In the genomic region with DNA sequence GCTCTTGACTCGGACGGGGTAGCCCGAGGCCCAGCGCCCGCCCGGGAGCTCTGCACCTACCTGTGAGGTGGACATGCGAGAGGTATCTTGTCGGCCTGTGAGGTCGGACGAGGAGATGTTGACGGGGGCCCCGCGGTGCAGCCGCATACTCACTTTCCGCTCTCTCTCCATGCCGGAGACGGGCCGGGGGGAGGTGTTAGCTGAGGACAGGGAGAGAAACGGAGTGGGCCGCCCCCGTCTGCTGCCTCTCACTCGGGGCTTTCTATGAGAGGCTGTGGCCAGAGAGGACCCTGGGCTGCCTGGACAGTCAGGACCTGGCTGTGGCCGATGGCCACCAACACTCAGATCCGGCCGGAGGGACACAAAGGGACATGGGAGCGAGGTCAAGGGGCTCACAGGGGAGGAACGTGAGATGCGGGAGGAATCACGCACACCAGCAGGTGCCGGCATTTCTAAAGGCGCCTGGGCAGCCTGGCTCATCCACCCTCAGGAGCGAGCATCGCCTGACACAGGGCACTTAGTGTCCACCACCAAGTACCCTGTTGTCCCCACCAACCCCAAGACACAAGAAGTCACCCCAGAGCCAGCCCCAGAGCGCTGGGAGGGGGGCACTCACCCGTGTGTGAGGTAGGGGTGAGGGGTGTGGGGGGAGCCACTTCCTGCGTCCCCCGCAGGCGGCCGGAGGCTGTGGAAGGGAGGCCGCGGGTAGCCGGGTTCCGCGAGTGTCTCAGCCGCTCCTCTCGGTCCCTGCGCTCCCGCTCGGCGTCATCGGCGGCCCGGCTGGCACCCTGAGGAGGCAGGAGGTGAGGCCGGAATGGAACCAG, we compare ENCODE assay signal across 19 cellular contexts. TPM values are rescaled to one million over a fixed set of nuclear protein-coding genes. Genes with fewer than 3 reads are reported as not detected.
DNase-seq lines count a peak whose midpoint lies in the region; ATAC-seq lines count a peak whose summit lies in the region.
"Had no signal": no experiment of that assay in that cellular context is flagged by ENCODE, and none has a peak within 500 bp of the region (broad histone marks: within the 10 kb centered on the region; RNA-seq: fewer than 3 reads in every experiment).

No MANE protein-coding gene starts in this region.

- DNase-seq in right cardiac atrium (peak; percentile 18 to 74 (median 60)), left cardiac atrium (no peak), immature natural killer cell (no peak), aorta (peak; percentile 47 to 66), C1 segment of cervical spinal cord (lab: John Stamatoyannopoulos, UW) (no peak), DMS 273 (lab: John Stamatoyannopoulos, UW; ENCODE audit: unreplicated experiment) (no peak)
- DNase-seq: activated CD4-positive, alpha-beta T cell treated with anti-CD3 and anti-CD28 coated beads for 36 hours; activated gamma-delta T cell treated with Interleukin-2 at 50 U/mL for 16 hours; DND-41; foreskin keratinocyte; IMR-90; mesenchymal stem cell; naive B cell; NCI-H1436 treated with DMSO at 0.1 percent for 48 hours; NCI-H524 treated with DMSO at 0.1 percent for 48 hours; thyroid gland had no signal

- H3K27me3 Mint-ChIP-seq in IgD-negative memory B cell (no peaks in the 10 kb centered on the region), immature natural killer cell (ENCODE audit: low read depth in 3 of 3) (peaks cover 23 to 84% (median 48%) of the 10 kb centered on the region in 3 donors)
- H3K27me3 Mint-ChIP-seq: activated CD4-positive, alpha-beta T cell treated with anti-CD3 and anti-CD28 coated beads for 36 hours; naive B cell had no signal

- ATAC-seq in right cardiac atrium (no peak), left cardiac atrium (no peak), aorta (ENCODE audit: low FRiP score) (no peak), HG02973 (IDR thresholded peaks at IDR 0.05; ENCODE audit: unreplicated experiment) (no peak)
- ATAC-seq: activated CD4-positive, alpha-beta T cell treated with anti-CD3 and anti-CD28 coated beads for 36 hours; foreskin keratinocyte had no signal

- intact Hi-C loops in right cardiac atrium (cut with DNase I): no loop called here
- intact Hi-C loops in left cardiac atrium (cut with DNase I): loop anchor here in 1 of 2 donors (10.0 kb wide), 1 partner anchor 46 kb away; no protein-coding TSS in a partner anchor
- intact Hi-C loops in aorta (cut with DNase I): no loop called here

- H3K27ac Mint-ChIP-seq in IgD-negative memory B cell (peak overlapping the region in 2 of 3 donors; percentile 35 to 81), immature natural killer cell (peak overlapping the region in 5 of 6 donors; percentile 7 to 91 (median 73))

- H3K4me1 ChIP-seq in right cardiac atrium (ENCODE audit: control insufficient read depth, insufficient read depth, low read length) (peaks cover 10% of the 10 kb centered on the region), aorta (ENCODE audit: control insufficient read depth in 1 of 2, insufficient read depth in 2 of 2, low read length in 2 of 2) (no peaks in the 10 kb centered on the region)

- H3K27me3 ChIP-seq in right cardiac atrium (ENCODE audit: control insufficient read depth, insufficient read depth) (no peaks in the 10 kb centered on the region), aorta (ENCODE audit: control insufficient read depth in 1 of 2, insufficient read depth in 2 of 2, low read length in 1 of 2) (no peaks in the 10 kb centered on the region)
- H3K27me3 ChIP-seq: foreskin keratinocyte, thyroid gland had no signal

- H3K4me3 ChIP-seq in right cardiac atrium (ENCODE audit: low read length) (no peak overlapping the region), aorta (ENCODE audit: low read length in 2 of 2) (no peak overlapping the region)
- H3K4me3 ChIP-seq: thyroid gland had no signal

- H3K9me3 Mint-ChIP-seq in IgD-negative memory B cell (no peaks in the 10 kb centered on the region), immature natural killer cell (no peaks in the 10 kb centered on the region)
- H3K9me3 Mint-ChIP-seq: naive B cell had no signal

- peaks cover 8 to 27% of the 10 kb centered on the region in 2 donors for H3K36me3 ChIP-seq in aorta (ENCODE audit: control insufficient read depth in 1 of 2, insufficient read depth in 2 of 2, low read length in 1 of 2)

- WGBS in right cardiac atrium: 91% methylated on average over 54 of the region's 54 CpGs
- 90 to 91% methylated on average over 51 to 54 of the region's 54 CpGs for WGBS in aorta, 2 donors

- peaks cover 6 to 18% (median 9%) of the 10 kb centered on the region in 3 donors for H3K4me1 Mint-ChIP-seq in IgD-negative memory B cell
- H3K4me1 Mint-ChIP-seq in immature natural killer cell: peaks cover 41 to 44% of the 10 kb centered on the region in 2 donors

- H3K4me3 Mint-ChIP-seq in IgD-negative memory B cell: no peak overlapping the region
- no peak overlapping the region for H3K4me3 Mint-ChIP-seq in immature natural killer cell
- H3K4me3 Mint-ChIP-seq: activated CD4-positive, alpha-beta T cell treated with anti-CD3 and anti-CD28 coated beads for 36 hours had no signal

- H3K27ac ChIP-seq in right cardiac atrium (ENCODE audit: low read length) (no peak overlapping the region), aorta (ENCODE audit: low read depth in 1 of 2, low read length in 2 of 2) (no peak overlapping the region)
- H3K27ac ChIP-seq: foreskin keratinocyte, parathyroid adenoma, thyroid gland had no signal

- H3K9me3 ChIP-seq in right cardiac atrium (ENCODE audit: control insufficient read depth, low read length) (no peaks in the 10 kb centered on the region), aorta (ENCODE audit: control insufficient read depth, low read length) (no peaks in the 10 kb centered on the region)
- H3K9me3 ChIP-seq: thyroid gland had no signal

- H3K36me3 Mint-ChIP-seq in IgD-negative memory B cell: peaks cover 8% of the 10 kb centered on the region
- peaks cover 22 to 49% (median 29%) of the 10 kb centered on the region in 3 donors for H3K36me3 Mint-ChIP-seq in immature natural killer cell

RNA-seq across cellular contexts. Expression of a gene that starts 20.2 kb away (rescaled TPM):
- total RNA-seq in right cardiac atrium: 10 to 100 TPM; 13.6 to 23.7 (median 18.0) TPM
- 18.8 TPM for polyA plus RNA-seq in right cardiac atrium
- 10 to 100 TPM; 18.4 to 35.7 TPM for total RNA-seq in left cardiac atrium
- 3.7 TPM for polyA plus RNA-seq in IgD-negative memory B cell
- polyA plus RNA-seq in immature natural killer cell: 10 to 100 TPM in 1 of 3 donors, 1 to 10 TPM in 2; 5.8 to 12.2 (median 6.8) TPM
- total RNA-seq in aorta: 10 to 100 TPM; 55.6 to 96.9 TPM
- 10 to 100 TPM in 1 of 2 donors, 1 to 10 TPM in 1; 7.6 to 20.3 TPM for polyA plus RNA-seq in aorta

RNA-seq across cellular contexts. Expression of a gene that starts 24.5 kb away (rescaled TPM):
- total RNA-seq in right cardiac atrium: 10 to 100 TPM; 68.8 to 81.7 (median 77.4) TPM
- polyA plus RNA-seq in right cardiac atrium: 61.7 TPM
- total RNA-seq in left cardiac atrium: 10 to 100 TPM; 63.6 to 88.2 TPM
- 78.3 TPM for polyA plus RNA-seq in IgD-negative memory B cell
- polyA plus RNA-seq in immature natural killer cell: 100 to 1,000 TPM in 1 of 3 donors, 10 to 100 TPM in 2; 48.9 to 130 (median 55.9) TPM
- total RNA-seq in aorta: 100 to 1,000 TPM; 130 to 153 TPM
- polyA plus RNA-seq in aorta: 10 to 100 TPM; 39.9 to 73.4 TPM

RNA-seq across cellular contexts. Expression of a gene that starts 36.4 kb away (rescaled TPM):
- total RNA-seq in right cardiac atrium (10 to 100 TPM; 14.8 to 17.3 (median 16.5) TPM), left cardiac atrium (10 to 100 TPM; 11.9 to 17.2 TPM), aorta (10 to 100 TPM; 31.2 to 53.4 TPM)
- polyA plus RNA-seq in right cardiac atrium (12.1 TPM), IgD-negative memory B cell (34.1 TPM), immature natural killer cell (10 to 100 TPM; 27.7 to 65.8 (median 28.8) TPM), aorta (100 to 1,000 TPM in 1 of 2 donors, 10 to 100 TPM in 1; 17.8 to 145 TPM)

Comparison
In these comparisons a context has a peak if more than half of its experiments do, and no peak if none do; other contexts are left out.
1. DNase-seq: peak in right cardiac atrium (3 of 3) and aorta (2 of 2); none in left cardiac atrium (single experiment), immature natural killer cell (0 of 3), C1 segment of cervical spinal cord (0 of 14) and DMS 273 (single experiment).